8 cellular contexts compared by ENCODE assay signal in genomic region chr17:58007781-58008706, GRCh38. TPM values are rescaled to one million over a fixed set of nuclear protein-coding genes. Genes with fewer than 3 reads are reported as not detected.
A peak's percentile ranks its signal among the peaks of the same experiment; 100 is the strongest.
DNase-seq lines count a peak whose midpoint lies in the region; ATAC-seq, FAIRE-seq and TF ChIP-seq lines count a peak whose summit lies in the region.

No MANE protein-coding gene starts in this region.

- peak overlapping the region; percentile 99 for H3K4me2 ChIP-seq in K562 (ENCODE audit: insufficient read depth, low read length)

- peak overlapping the region; percentile 97 for H3K27ac ChIP-seq in CD4-positive, alpha-beta T cell (ENCODE audit: low read depth, low read length)
- peak overlapping the region; percentile 100 for H3K27ac ChIP-seq in K562 (ENCODE audit: extremely low read depth, low read depth, low read length)
- H3K27ac ChIP-seq in lower lobe of right lung: peak overlapping the region; percentile 97
- peak overlapping the region; percentile 94 to 99 for H3K27ac ChIP-seq in uterus

- peak overlapping the region; percentile 100; a peak in 3 of 4 replicates for H3K9ac ChIP-seq in K562 (ENCODE audit: insufficient read depth in 1 of 2, low read depth in 2 of 2, low read length in 2 of 2)

- DNase-seq in CD4-positive, alpha-beta T cell: no peak
- DNase-seq in K562 (ENCODE audit: extremely low read depth in 1 of 4, low spot score in 3 of 4): no peak
- DNase-seq in lower lobe of right lung: no peak
- peak; percentile 18 for DNase-seq in uterus
- DNase-seq in omental fat pad (ENCODE audit: low spot score): no peak
- DNase-seq in effector CD4-positive, alpha-beta T cell: no peak

- H3K9me3 ChIP-seq in CD4-positive, alpha-beta T cell (ENCODE audit: control insufficient read depth, low read length): no peaks in the 10 kb centered on the region
- H3K9me3 ChIP-seq in K562 (replicated peaks; ENCODE audit: control insufficient read depth, insufficient read depth, low read depth, low read length) (no peaks in the 10 kb centered on the region; the same call in 1 of the 2 replicates), lower lobe of right lung (no peaks in the 10 kb centered on the region), uterus (no peaks in the 10 kb centered on the region)

- 37% methylated on average over 47 of the region's 47 CpGs for WGBS in K562 (ENCODE audit: insufficient coverage, low coverage, missing lambda C conversion rate)

- no peak for TF ChIP-seq RAD21 in K562 (CRISPR knock-in tag; conservative IDR thresholded peaks at IDR 0.05 in 1 of 2, IDR thresholded peaks at IDR 0.05 in 1 of 2)

- H3K79me2 ChIP-seq in K562 (ENCODE audit: control insufficient read depth, insufficient read depth, low read length): peaks cover 50% of the 10 kb centered on the region

- peaks cover 31% of the 10 kb centered on the region for H4K20me1 ChIP-seq in K562 (replicated peaks; ENCODE audit: control insufficient read depth, insufficient read depth, low read length)

- peak overlapping the region; percentile 99 for H3K27ac Mint-ChIP-seq in CD4-positive, alpha-beta T cell

- no peak for TF ChIP-seq CTCF in CD4-positive, alpha-beta T cell (IDR thresholded peaks at IDR 0.05)
- TF ChIP-seq CTCF in K562 (IDR thresholded peaks at IDR 0.05 in 2 of 3, conservative IDR thresholded peaks at IDR 0.05 in 1 of 3; ENCODE audit: insufficient read depth in 2 of 3, low read depth in 1 of 3, low read length in 3 of 3): no peak
- no peak for TF ChIP-seq CTCF in lower lobe of right lung (IDR thresholded peaks at IDR 0.05)
- no peak for TF ChIP-seq CTCF in uterus (IDR thresholded peaks at IDR 0.05)
- TF ChIP-seq CTCF in omental fat pad (IDR thresholded peaks at IDR 0.05): no peak

- H3K4me1 Mint-ChIP-seq in CD4-positive, alpha-beta T cell (ENCODE audit: low read depth): peaks cover 50% of the 10 kb centered on the region

- POLR2A ChIA-PET in CD4-positive, alpha-beta T cell (lab: Charles Lee): interaction anchor here (0.9 to 3.2 kb wide), 38 partner anchors 9 to 1611 kb away, joined by 3 to 94 read pairs (median 6); partner anchors contain the start of genes AKAP1, C17orf67, CLTC and CUEDC1
- POLR2A ChIA-PET in K562 (lab: Yijun Ruan, JAX): interaction anchor here (0.7 to 4.3 kb wide), 18 partner anchors 11 to 151 kb away, joined by 3 to 82 read pairs (median 4); partner anchors contain the start of gene DYNLL2

- intact Hi-C loops in CD4-positive, alpha-beta T cell (cut with DNase I, micrococcal nuclease): loop anchor here (1.0 to 10.0 kb wide), 11 partner anchors 21 to 1697 kb away; partner anchors contain the start of genes AKAP1 (in 1 of the 2), C17orf67 (in 1 of the 2), DGKE (in 1 of the 2) and DYNLL2 (in 1 of the 2)
- intact Hi-C loops in K562 (cut with micrococcal nuclease): no loop called here
- intact Hi-C loops in lower lobe of right lung (cut with DNase I): no loop called here
- intact Hi-C loops in uterus (cut with DNase I; ENCODE audit: low total_unique reads): no loop called here

- H3K4me3 Mint-ChIP-seq in CD4-positive, alpha-beta T cell: peak overlapping the region; percentile 98

- H3K27me3 ChIP-seq in CD4-positive, alpha-beta T cell (ENCODE audit: control insufficient read depth, insufficient read depth, low read length): no peaks in the 10 kb centered on the region
- H3K27me3 ChIP-seq in K562 (ENCODE audit: control insufficient read depth in 2 of 2, insufficient read depth in 2 of 2, low read length in 2 of 2) (no peaks in the 10 kb centered on the region), lower lobe of right lung (ENCODE audit: low read depth) (no peaks in the 10 kb centered on the region), uterus (no peaks in the 10 kb centered on the region)

- H3K9me3 Mint-ChIP-seq in CD4-positive, alpha-beta T cell: no peaks in the 10 kb centered on the region

- BruUV-seq in K562 (replicated peaks; lab: Mats Ljungman, UMichigan): TSS peak; percentile 92

- TF ChIP-seq POLR2A in K562 (conservative IDR thresholded peaks at IDR 0.05) (no peak), uterus (IDR thresholded peaks at IDR 0.05) (no peak)

- H3K36me3 ChIP-seq in K562 (ENCODE audit: control insufficient read depth, insufficient read depth, low read length): peaks cover 36% of the 10 kb centered on the region
- H3K36me3 ChIP-seq in lower lobe of right lung: peaks cover 32% of the 10 kb centered on the region
- H3K36me3 ChIP-seq in uterus: no peaks in the 10 kb centered on the region

- in situ Hi-C loops in K562 (cut with MboI): loop anchor here (5.0 kb wide), 1 partner anchor 89 kb away; no protein-coding TSS in a partner anchor

- H3K27me3 Mint-ChIP-seq in CD4-positive, alpha-beta T cell: no peaks in the 10 kb centered on the region

- H3K9me1 ChIP-seq in K562 (ENCODE audit: control insufficient read depth, insufficient read depth, low read length): no peaks in the 10 kb centered on the region

- no peak for ATAC-seq in CD4-positive, alpha-beta T cell (ENCODE audit: poor library complexity)
- peak; percentile 30 for ATAC-seq in GM19467 (IDR thresholded peaks at IDR 0.05; ENCODE audit: unreplicated experiment)
- peak; percentile 28 for ATAC-seq in HG03565 (IDR thresholded peaks at IDR 0.05; ENCODE audit: unreplicated experiment)
- ATAC-seq in K562: peak; percentile 43
- peak; percentile 27 to 28 for ATAC-seq in lower lobe of right lung
- no peak for ATAC-seq in omental fat pad (ENCODE audit: low FRiP score)

- peaks cover 47% of the 10 kb centered on the region for H3K36me3 Mint-ChIP-seq in CD4-positive, alpha-beta T cell (ENCODE audit: low read depth)

- peak overlapping the region; percentile 98 for H2AFZ ChIP-seq in K562 (ENCODE audit: low read depth, low read length)

- H3K4me3 ChIP-seq in K562: peak overlapping the region; percentile 94
- peak overlapping the region; percentile 99 for H3K4me3 ChIP-seq in lower lobe of right lung
- H3K4me3 ChIP-seq in uterus: peak overlapping the region; percentile 73 to 98

- H3K4me1 ChIP-seq in K562 (replicated peaks in 1 of 2; ENCODE audit: control insufficient read depth in 2 of 2, insufficient read depth in 2 of 2, low read length in 2 of 2) (peaks cover 4 to 24% of the 10 kb centered on the region in 2 experiments; a peak in 3 of 5 replicates), lower lobe of right lung (peaks cover 41% of the 10 kb centered on the region), uterus (peaks cover 9 to 21% of the 10 kb centered on the region in 2 donors)

- no peak for TF ChIP-seq EP300 in K562 (IDR thresholded peaks at IDR 0.05; ENCODE audit: low read length)

- CTCF ChIA-PET in CD4-positive, alpha-beta T cell (lab: Charles Lee): interaction anchor here (1.3 to 2.1 kb wide), 5 partner anchors 21 to 923 kb away, joined by 3 to 8 read pairs (median 5); partner anchors contain the start of genes AKAP1 and MRPS23
- CTCF ChIA-PET in K562 (lab: Yijun Ruan, JAX; ENCODE audit: low intra/inter-chr PET ratio): no interaction called here

- no peak for FAIRE-seq in K562 (lab: Jason Lieb, UNC)

RNA-seq across cellular contexts. Expression of gene SRSF1, which starts 1.0 kb away (rescaled TPM):
- total RNA-seq in CD4-positive, alpha-beta T cell: 100 to 1,000 TPM; 115 to 121 TPM
- total RNA-seq in K562 (2011; cell fraction: chromatin; rRNA removed; ENCODE audit: low replicate concordance): 786 and 1,134 TPM in 2 replicates
- total RNA-seq in K562 (2011; cell fraction: nucleolus; rRNA removed): 478 and 544 TPM in 2 replicates
- total RNA-seq in K562 (2011; cell fraction: nucleoplasm; rRNA removed): 429 and 506 TPM in 2 replicates
- total RNA-seq in K562 (2014; rRNA removed) (434 and 460 TPM in 2 replicates), K562 (2014; rRNA removed; fragmentation: Illumina TruSeq; extraction: Trizol) (485 and 507 TPM in 2 replicates), K562 (2015; rRNA removed; fragmentation: Illumina TruSeq; extraction: Trizol) (538 and 559 TPM in 2 replicates), K562 (2021) (384 and 442 TPM in 2 replicates), lower lobe of right lung (159 TPM), uterus (100 to 1,000 TPM; 116 to 429 (median 147) TPM), omental fat pad (100 to 1,000 TPM; 181 to 274 (median 182) TPM)
- polyA plus RNA-seq in K562 (2011; rRNA removed) (318 and 470 TPM in 2 replicates), K562 (2014; fragmentation: Illumina TruSeq; extraction: Trizol) (380 and 384 TPM in 2 replicates), K562 (2014; fragmentation: Nextera tagmentation; extraction: Ambion mirVana) (10 to 100 TPM; 77.8 to 98.4 TPM), K562 (2014; rRNA removed) (425 and 475 TPM in 2 replicates)
- polyA plus RNA-seq in K562 (2011; cell fraction: cytosol; rRNA removed): 194 and 299 TPM in 2 replicates
- polyA plus RNA-seq in K562 (2011; cell fraction: nucleus; rRNA removed): 1,337 and 1,529 TPM in 2 replicates
- polyA plus RNA-seq in K562 (2012): 195 and 557 TPM in 2 replicates
- polyA minus RNA-seq in K562 (2011; rRNA and poly(A)+ RNA removed): 523 and 643 TPM in 2 replicates
- 235 and 297 TPM in 2 replicates for polyA minus RNA-seq in K562 (2011; cell fraction: cytosol; rRNA and poly(A)+ RNA removed)
- 514 and 680 TPM in 2 replicates for polyA minus RNA-seq in K562 (2011; cell fraction: nucleus; rRNA and poly(A)+ RNA removed)

RNA-seq across cellular contexts. Expression of gene VEZF1, which starts 20.0 kb away (rescaled TPM):
- 10 to 100 TPM; 41.6 to 41.7 TPM for total RNA-seq in CD4-positive, alpha-beta T cell
- 10.2 and 22.1 TPM in 2 replicates for total RNA-seq in K562 (2011; cell fraction: chromatin; rRNA removed; ENCODE audit: low replicate concordance)
- total RNA-seq in K562 (2011; cell fraction: nucleolus; rRNA removed): 8.3 and 9.2 TPM in 2 replicates
- total RNA-seq in K562 (2011; cell fraction: nucleoplasm; rRNA removed): 13.8 and 21.1 TPM in 2 replicates
- total RNA-seq in K562 (2014; rRNA removed): 17.8 and 19.3 TPM in 2 replicates
- total RNA-seq in K562 (2014; rRNA removed; fragmentation: Illumina TruSeq; extraction: Trizol): 25.9 and 26.2 TPM in 2 replicates
- total RNA-seq in K562 (2015; rRNA removed; fragmentation: Illumina TruSeq; extraction: Trizol): 26.2 and 26.8 TPM in 2 replicates
- total RNA-seq in K562 (2021): 24.6 and 25.7 TPM in 2 replicates
- 18.2 and 22.1 TPM in 2 replicates for polyA plus RNA-seq in K562 (2011; rRNA removed)
- polyA plus RNA-seq in K562 (2011; cell fraction: cytosol; rRNA removed): 14.7 and 15.8 TPM in 2 replicates
- polyA plus RNA-seq in K562 (2011; cell fraction: nucleus; rRNA removed): 25.7 and 26.0 TPM in 2 replicates
- 21.9 and 25.5 TPM in 2 replicates for polyA plus RNA-seq in K562 (2012)
- polyA plus RNA-seq in K562 (2014; fragmentation: Illumina TruSeq; extraction: Trizol): 28.3 and 33.4 TPM in 2 replicates
- 1 to 10 TPM; 9.5 to 9.8 TPM for polyA plus RNA-seq in K562 (2014; fragmentation: Nextera tagmentation; extraction: Ambion mirVana)
- polyA plus RNA-seq in K562 (2014; rRNA removed): 12.3 and 15.5 TPM in 2 replicates
- polyA minus RNA-seq in K562 (2011; rRNA and poly(A)+ RNA removed): 31.2 and 40.2 TPM in 2 replicates
- polyA minus RNA-seq in K562 (2011; cell fraction: cytosol; rRNA and poly(A)+ RNA removed): 18.1 and 19.2 TPM in 2 replicates
- 14.0 and 18.0 TPM in 2 replicates for polyA minus RNA-seq in K562 (2011; cell fraction: nucleus; rRNA and poly(A)+ RNA removed)
- total RNA-seq in lower lobe of right lung: 73.5 TPM
- 100 to 1,000 TPM in 2 of 4 donors, 10 to 100 TPM in 2; 58.8 to 133 (median 110) TPM for total RNA-seq in uterus
- 10 to 100 TPM; 45.1 to 50.6 (median 47.6) TPM for total RNA-seq in omental fat pad

RNA-seq across cellular contexts. Expression of gene CUEDC1, which starts 52.8 kb away (rescaled TPM):
- total RNA-seq in CD4-positive, alpha-beta T cell: 1 to 10 TPM in 1 of 2 experiments, under 1 TPM in 1; 0.41 to 1.0 TPM
- 3.9 and 5.6 TPM in 2 replicates for total RNA-seq in K562 (2011; cell fraction: chromatin; rRNA removed; ENCODE audit: low replicate concordance)
- total RNA-seq in K562 (2011; cell fraction: nucleolus; rRNA removed): 3.2 and 5.3 TPM in 2 replicates
- 2.2 and 2.3 TPM in 2 replicates for total RNA-seq in K562 (2011; cell fraction: nucleoplasm; rRNA removed)
- total RNA-seq in K562 (2014; rRNA removed): 0.33 and 1.5 TPM in 2 replicates
- 0.64 and 0.65 TPM in 2 replicates for total RNA-seq in K562 (2014; rRNA removed; fragmentation: Illumina TruSeq; extraction: Trizol)
- total RNA-seq in K562 (2015; rRNA removed; fragmentation: Illumina TruSeq; extraction: Trizol): 0.62 and 0.94 TPM in 2 replicates
- total RNA-seq in K562 (2021): 1.0 and 2.5 TPM in 2 replicates
- polyA plus RNA-seq in K562 (2011; rRNA removed): 1.7 and 2.0 TPM in 2 replicates
- polyA plus RNA-seq in K562 (2011; cell fraction: cytosol; rRNA removed): 1.6 and 1.8 TPM in 2 replicates
- polyA plus RNA-seq in K562 (2011; cell fraction: nucleus; rRNA removed): 4.7 and 9.4 TPM in 2 replicates
- 0.42 and 2.3 TPM in 2 replicates for polyA plus RNA-seq in K562 (2012)
- 1.5 and 1.7 TPM in 2 replicates for polyA plus RNA-seq in K562 (2014; fragmentation: Illumina TruSeq; extraction: Trizol)
- polyA plus RNA-seq in K562 (2014; fragmentation: Nextera tagmentation; extraction: Ambion mirVana): under 1 TPM in 1 of 2 experiments, not detected in 1; 0.20 TPM
- 2.5 and 4.1 TPM in 2 replicates for polyA plus RNA-seq in K562 (2014; rRNA removed)
- 0.75 and 1.4 TPM in 2 replicates for polyA minus RNA-seq in K562 (2011; rRNA and poly(A)+ RNA removed)
- polyA minus RNA-seq in K562 (2011; cell fraction: cytosol; rRNA and poly(A)+ RNA removed): 1.5 and 2.1 TPM in 2 replicates
- polyA minus RNA-seq in K562 (2011; cell fraction: nucleus; rRNA and poly(A)+ RNA removed): 1.6 and 1.7 TPM in 2 replicates
- total RNA-seq in lower lobe of right lung: 42.8 TPM
- 10 to 100 TPM in 3 of 4 donors, 1 to 10 TPM in 1; 7.9 to 63.6 (median 18.8) TPM for total RNA-seq in uterus
- 10 to 100 TPM; 17.1 to 25.7 (median 22.1) TPM for total RNA-seq in omental fat pad

Comparison
In these comparisons a context has a peak if more than half of its experiments do, and no peak if none do; other contexts are left out.
1. ATAC-seq: peak in GM19467 (single experiment), HG03565 (single experiment), K562 (single experiment) and lower lobe of right lung (2 of 2); none in CD4-positive, alpha-beta T cell (single experiment) and omental fat pad (single experiment).
2. DNase-seq: peak in uterus (2 of 2); none in CD4-positive, alpha-beta T cell (0 of 10), K562 (0 of 4), lower lobe of right lung (single experiment), omental fat pad (single experiment) and effector CD4-positive, alpha-beta T cell (single experiment).
3. intact Hi-C loops: an anchor here in CD4-positive, alpha-beta T cell (1.0 to 10.0 kb wide); none called in K562, lower lobe of right lung and uterus.
4. Peak in every context shown above with its lines, with median percentiles within 50 percentile points of each other: H3K27ac ChIP-seq and H3K4me3 ChIP-seq.